ENCODE assay signal across 8 cellular contexts in the genomic region with DNA sequence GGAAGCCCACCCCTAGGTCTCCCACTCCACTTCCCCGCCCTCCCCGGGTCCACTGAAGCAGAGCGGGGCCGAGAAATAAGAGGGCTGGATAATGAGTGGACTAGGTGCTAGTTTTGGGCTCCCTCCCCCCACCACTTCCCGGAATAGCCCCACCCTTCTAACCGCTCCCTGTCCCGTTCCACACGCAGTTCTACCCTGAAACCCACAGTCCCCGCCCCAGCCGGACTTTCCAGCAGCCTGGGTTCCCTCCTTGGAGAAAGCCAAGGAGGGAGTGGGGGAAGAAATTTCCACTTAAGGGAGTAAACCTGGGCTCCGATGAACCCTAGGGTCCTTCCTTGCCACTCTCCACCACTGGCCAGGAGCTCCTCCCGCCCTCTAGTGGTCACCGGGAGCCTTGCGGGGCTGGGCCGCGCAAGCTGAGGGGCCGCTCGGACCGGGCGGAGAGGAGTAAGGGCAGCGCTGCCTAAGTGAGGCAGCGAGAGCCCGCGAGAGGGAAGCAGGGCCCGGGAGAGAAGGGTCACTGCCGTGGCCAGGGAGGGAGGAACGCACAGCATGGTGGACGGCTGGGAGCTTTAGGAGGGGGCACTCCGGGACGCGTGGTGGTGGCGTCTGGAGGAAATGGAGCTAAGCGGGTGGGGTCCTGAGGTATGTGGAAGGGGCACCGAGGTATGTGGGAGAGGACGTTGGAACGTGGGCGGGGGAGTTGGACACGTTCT. TPM values are rescaled to one million over a fixed set of nuclear protein-coding genes. Genes with fewer than 3 reads are reported as not detected.
DNase-seq lines count a peak whose midpoint lies in the region; ATAC-seq, FAIRE-seq and TF ChIP-seq lines count a peak whose summit lies in the region.

No MANE protein-coding gene starts in this region.

- H3K9me3 ChIP-seq in fibroblast of lung (ENCODE audit: control insufficient read depth, insufficient read depth, low read depth, low read length) (no peaks in the 10 kb centered on the region), stomach (no peaks in the 10 kb centered on the region)

- peak; percentile 54 for ATAC-seq in GM21515 (IDR thresholded peaks at IDR 0.05; ENCODE audit: unreplicated experiment)
- peak; percentile 69 for ATAC-seq in activated T-helper 17 cell treated with anti-CD3 and anti-CD28 coated beads, Interleukin-2, amount 50 U/mL, for 72 hours (replicated peaks)
- ATAC-seq in natural killer cell, result peak; percentile 46 to 81 (median 60)

- H3K79me2 ChIP-seq in KMS-11 (ENCODE audit: insufficient read depth, low read depth) (no peaks in the 10 kb centered on the region), fibroblast of lung (ENCODE audit: control insufficient read depth, insufficient read depth, low read length) (peaks cover 8% of the 10 kb centered on the region)

- peaks cover 30% of the 10 kb centered on the region for H3K36me3 Mint-ChIP-seq in activated T-helper 17 cell treated with anti-CD3 and anti-CD28 coated beads, Interleukin-2, amount 50 U/mL, for 72 hours (ENCODE audit: low read depth)
- H3K36me3 Mint-ChIP-seq in natural killer cell, result no peaks in the 10 kb centered on the region

- DNase-seq in D721Med (ENCODE audit: insufficient read length, low spot score) (peak; percentile 94), RCC 7860 (ENCODE audit: low spot score) (peak; percentile 74), fibroblast of lung (ENCODE audit: low read depth in 2 of 2) (peak; percentile 88 to 92), natural killer cell (peak; percentile 75), stomach (peak; percentile 93)

- H3K36me3 ChIP-seq in KMS-11 (ENCODE audit: insufficient read depth) (no peaks in the 10 kb centered on the region), fibroblast of lung (ENCODE audit: control insufficient read depth, insufficient read depth, low read length) (peaks cover 16% of the 10 kb centered on the region), stomach (peaks cover 0 to 19% (median 17%) of the 10 kb centered on the region in 4 donors)

- TF ChIP-seq CTCF in D721Med (IDR thresholded peaks at IDR 0.05; ENCODE audit: insufficient read depth, missing control alignments) (peak; percentile 98), KMS-11 (conservative IDR thresholded peaks at IDR 0.05; ENCODE audit: low read depth, low read length) (peak; percentile 100), fibroblast of lung (conservative IDR thresholded peaks at IDR 0.05 in 1 of 2, IDR thresholded peaks at IDR 0.05 in 1 of 2; ENCODE audit: low read depth in 1 of 2, low read length in 2 of 2) (peak; percentile 88 to 97), natural killer cell (IDR thresholded peaks at IDR 0.05) (peak; percentile 97), stomach (IDR thresholded peaks at IDR 0.05) (peak in 6 of 7 experiments; percentile 89 to 99 (median 97))

- peak overlapping the region; percentile 99 for H3K27ac Mint-ChIP-seq in activated T-helper 17 cell treated with anti-CD3 and anti-CD28 coated beads, Interleukin-2, amount 50 U/mL, for 72 hours
- H3K27ac Mint-ChIP-seq in natural killer cell, result peak overlapping the region; percentile 82 to 97

- peak overlapping the region; percentile 98 for H3K4me3 Mint-ChIP-seq in activated T-helper 17 cell treated with anti-CD3 and anti-CD28 coated beads, Interleukin-2, amount 50 U/mL, for 72 hours
- peak overlapping the region; percentile 90 for H3K4me3 Mint-ChIP-seq in natural killer cell

- peak in 1 of 4 donors; percentile 20 for TF ChIP-seq POLR2A in stomach (IDR thresholded peaks at IDR 0.05)

- H3K4me2 ChIP-seq in KMS-11 (peak overlapping the region; percentile 95), fibroblast of lung (ENCODE audit: extremely low read depth, insufficient read depth, low read length) (peak overlapping the region; percentile 98)

- H3K9ac ChIP-seq in KMS-11, result peak overlapping the region; percentile 89
- peak overlapping the region; percentile 78 for H3K9ac ChIP-seq in fibroblast of lung (ENCODE audit: insufficient read depth, low read length)

- H3K4me3 ChIP-seq in KMS-11 (IDR thresholded peaks at IDR 0.05; ENCODE audit: insufficient read depth, low read depth, low read length) (peak overlapping the region; percentile 98), fibroblast of lung (replicated peaks in 1 of 4; ENCODE audit: control extremely low read depth in 1 of 4, insufficient read depth in 1 of 4, low read depth in 3 of 4, low read length in 4 of 4) (peak overlapping the region; percentile 33 to 64 (median 49)), stomach (peak overlapping the region; percentile 60 to 67 (median 64))

- H4K20me1 ChIP-seq in KMS-11 (ENCODE audit: insufficient read depth), result no peaks in the 10 kb centered on the region
- no peaks in the 10 kb centered on the region for H4K20me1 ChIP-seq in fibroblast of lung (ENCODE audit: control insufficient read depth, extremely low read depth, insufficient read depth, low read length)

- H3K27me3 ChIP-seq in KMS-11 (ENCODE audit: insufficient read depth, low read depth) (0 out of 2 replicates have a peak, but pooled peaks cover 4% of the 10 kb centered on the region), fibroblast of lung (ENCODE audit: control insufficient read depth, insufficient read depth, low read length) (no peaks in the 10 kb centered on the region), stomach (no peaks in the 10 kb centered on the region)

- no peaks in the 10 kb centered on the region for H3K27me3 Mint-ChIP-seq in activated T-helper 17 cell treated with anti-CD3 and anti-CD28 coated beads, Interleukin-2, amount 50 U/mL, for 72 hours
- H3K27me3 Mint-ChIP-seq in natural killer cell (ENCODE audit: low read depth in 2 of 2), result peaks cover 0 to 16% of the 10 kb centered on the region in 2 donors

- FAIRE-seq in D721Med (lab: Jason Lieb, UNC), result no peak
- FAIRE-seq in RCC 7860 (lab: Jason Lieb, UNC), result peak; percentile 4

- no peak for TF ChIP-seq EP300 in stomach (IDR thresholded peaks at IDR 0.05)

- H3K9me3 Mint-ChIP-seq in activated T-helper 17 cell treated with anti-CD3 and anti-CD28 coated beads, Interleukin-2, amount 50 U/mL, for 72 hours, result no peaks in the 10 kb centered on the region
- no peaks in the 10 kb centered on the region for H3K9me3 Mint-ChIP-seq in natural killer cell

- H2AFZ ChIP-seq in KMS-11 (ENCODE audit: low read depth) (peak overlapping the region; percentile 93), fibroblast of lung (ENCODE audit: low read length) (peak overlapping the region; percentile 17)

- 0 to 1% (median 1%) methylated on average over 38 of the region's 38 CpGs for WGBS in stomach, 5 donors

- intact Hi-C loops in natural killer cell (cut with micrococcal nuclease) (loop anchor here (5.0 kb wide), 2 partner anchors 34 to 49 kb away; a partner anchor contains a TSS), stomach (cut with DNase I; ENCODE audit: low total_unique reads) (no loop called here)

- H3K27ac ChIP-seq in KMS-11 (peak overlapping the region; percentile 82), fibroblast of lung (ENCODE audit: insufficient read depth, low read length) (peak overlapping the region; percentile 94), stomach (peak overlapping the region; percentile 88 to 98 (median 95))

- H3K4me1 ChIP-seq in KMS-11 (ENCODE audit: low read depth, poor library complexity, severe bottlenecking) (peaks cover 26% of the 10 kb centered on the region), fibroblast of lung (ENCODE audit: control insufficient read depth, extremely low read depth, insufficient read depth, low read length) (peaks cover 19% of the 10 kb centered on the region), stomach (peaks cover 23 to 52% (median 36%) of the 10 kb centered on the region in 4 donors)

- peaks cover 16% of the 10 kb centered on the region for H3K4me1 Mint-ChIP-seq in activated T-helper 17 cell treated with anti-CD3 and anti-CD28 coated beads, Interleukin-2, amount 50 U/mL, for 72 hours
- H3K4me1 Mint-ChIP-seq in natural killer cell, result peaks cover 15 to 33% of the 10 kb centered on the region in 2 donors

RNA-seq across cellular contexts. Expression of gene THBS3, which starts 14.3 kb away (rescaled TPM):
- 10 to 100 TPM; 11.8 to 26.8 TPM for total RNA-seq in activated T-helper 17 cell treated with anti-CD3 and anti-CD28 coated beads, Interleukin-2, amount 50 U/mL, for 72 hours
- 36.8 and 38.3 TPM in 2 replicates for total RNA-seq in fibroblast of lung
- polyA plus RNA-seq in fibroblast of lung, result 30.0 and 39.6 TPM in 2 replicates
- polyA plus RNA-seq in fibroblast of lung (2012), result 25.9 and 33.5 TPM in 2 replicates
- polyA minus RNA-seq in fibroblast of lung (ENCODE audit: low replicate concordance), result 31.4 and 41.7 TPM in 2 replicates
- 10 to 100 TPM; 16.2 to 19.4 (median 18.6) TPM for total RNA-seq in natural killer cell
- 10 to 100 TPM; 11.0 to 65.9 (median 25.4) TPM for total RNA-seq in stomach
- 10 to 100 TPM; 11.0 to 27.9 (median 17.8) TPM for polyA plus RNA-seq in stomach

RNA-seq across cellular contexts. Expression of gene MTX1, which starts 15.1 kb away (rescaled TPM):
- total RNA-seq in activated T-helper 17 cell treated with anti-CD3 and anti-CD28 coated beads, Interleukin-2, amount 50 U/mL, for 72 hours, result 10 to 100 TPM; 31.3 to 59.9 TPM
- total RNA-seq in fibroblast of lung, result 36.7 and 46.6 TPM in 2 replicates
- polyA plus RNA-seq in fibroblast of lung, result 42.2 and 52.4 TPM in 2 replicates
- 51.8 and 72.5 TPM in 2 replicates for polyA plus RNA-seq in fibroblast of lung (2012)
- polyA minus RNA-seq in fibroblast of lung (ENCODE audit: low replicate concordance), result 97.5 and 113 TPM in 2 replicates
- total RNA-seq in natural killer cell, result 10 to 100 TPM; 22.3 to 28.5 (median 27.9) TPM
- 10 to 100 TPM in 4 of 5 donors, 1 to 10 TPM in 1; 1.2 to 54.9 (median 25.2) TPM for total RNA-seq in stomach
- polyA plus RNA-seq in stomach, result 10 to 100 TPM; 48.3 to 71.1 (median 58.2) TPM

RNA-seq across cellular contexts. Expression of gene TRIM46, which starts 19.8 kb away (rescaled TPM):
- 10 to 100 TPM; 10.6 to 16.6 TPM for total RNA-seq in activated T-helper 17 cell treated with anti-CD3 and anti-CD28 coated beads, Interleukin-2, amount 50 U/mL, for 72 hours
- 3.1 and 4.0 TPM in 2 replicates for total RNA-seq in fibroblast of lung
- 1.9 and 2.2 TPM in 2 replicates for polyA plus RNA-seq in fibroblast of lung
- 2.7 and 3.4 TPM in 2 replicates for polyA plus RNA-seq in fibroblast of lung (2012)
- polyA minus RNA-seq in fibroblast of lung (ENCODE audit: low replicate concordance), result 4.6 and 5.3 TPM in 2 replicates
- 1 to 10 TPM in 2 of 3 donors, under 1 TPM in 1; 0.94 to 4.9 (median 2.5) TPM for total RNA-seq in natural killer cell
- 10 to 100 TPM in 1 of 5 donors, 1 to 10 TPM in 1, under 1 TPM in 1, not detected in 2; 0.73 to 16.9 (median 5.4) TPM for total RNA-seq in stomach
- polyA plus RNA-seq in stomach, result under 1 TPM; 0.58 to 0.68 (median 0.61) TPM

RNA-seq across cellular contexts. Expression of gene KRTCAP2, which starts 20.3 kb away (rescaled TPM):
- 100 to 1,000 TPM; 108 to 166 TPM for total RNA-seq in activated T-helper 17 cell treated with anti-CD3 and anti-CD28 coated beads, Interleukin-2, amount 50 U/mL, for 72 hours
- 122 and 125 TPM in 2 replicates for total RNA-seq in fibroblast of lung
- polyA plus RNA-seq in fibroblast of lung, result 123 and 134 TPM in 2 replicates
- 213 and 246 TPM in 2 replicates for polyA plus RNA-seq in fibroblast of lung (2012)
- 358 and 370 TPM in 2 replicates for polyA minus RNA-seq in fibroblast of lung (ENCODE audit: low replicate concordance)
- total RNA-seq in natural killer cell, result 100 to 1,000 TPM in 2 of 3 donors, 10 to 100 TPM in 1; 95.3 to 113 (median 104) TPM
- 100 to 1,000 TPM in 3 of 5 donors, 10 to 100 TPM in 2; 60.8 to 238 (median 133) TPM for total RNA-seq in stomach
- polyA plus RNA-seq in stomach, result 100 to 1,000 TPM; 183 to 399 (median 242) TPM

RNA-seq across cellular contexts. Expression of gene DPM3, which starts 53.1 kb away (rescaled TPM):
- total RNA-seq in activated T-helper 17 cell treated with anti-CD3 and anti-CD28 coated beads, Interleukin-2, amount 50 U/mL, for 72 hours, result 10 to 100 TPM; 29.4 to 40.6 TPM
- total RNA-seq in fibroblast of lung (27.7 and 40.5 TPM in 2 replicates), natural killer cell (10 to 100 TPM; 26.8 to 45.7 (median 41.5) TPM), stomach (10 to 100 TPM in 4 of 5 donors, not detected in 1; 13.3 to 51.3 (median 38.3) TPM)
- polyA plus RNA-seq in fibroblast of lung (31.9 and 35.4 TPM in 2 replicates), stomach (100 to 1,000 TPM; 192 to 301 (median 220) TPM)
- polyA plus RNA-seq in fibroblast of lung (2012), result 74.2 and 92.4 TPM in 2 replicates
- 9.8 and 13.2 TPM in 2 replicates for polyA minus RNA-seq in fibroblast of lung (ENCODE audit: low replicate concordance)

Comparison
In these comparisons a context has a peak if more than half of its experiments do, and no peak if none do; other contexts are left out.
1. Peak in every context shown above with its lines: DNase-seq, ATAC-seq, H3K4me3 ChIP-seq and H3K27ac ChIP-seq.